Comparison of ENCODE assay signal across 10 cellular contexts in genomic region chr15:51735611-51736010, GRCh38.
A peak's percentile ranks its signal among the peaks of the same experiment; 100 is the strongest.
DNase-seq lines count a peak whose midpoint lies in the region; ATAC-seq and TF ChIP-seq lines count a peak whose summit lies in the region.
"Had no signal": no experiment of that assay in that cellular context is flagged by ENCODE, and none has a peak within 500 bp of the region (broad histone marks: within the 10 kb centered on the region; RNA-seq: fewer than 3 reads in every experiment).

No MANE protein-coding gene starts in this region.

- H3K4me1 ChIP-seq in duodenal mucosa (ENCODE audit: control insufficient read depth in 1 of 2, insufficient read depth in 2 of 2, low read length in 2 of 2) (peaks cover 44 to 56% of the 10 kb centered on the region in 2 donors), tibial artery (peaks cover 0 to 42% (median 28%) of the 10 kb centered on the region in 4 donors)

- intact Hi-C loops in tibial artery (cut with DNase I; ENCODE audit: low total_unique reads), result no loop called here

- ATAC-seq in GM21825 (IDR thresholded peaks at IDR 0.05; ENCODE audit: unreplicated experiment), result no peak
- ATAC-seq in GM18858 (IDR thresholded peaks at IDR 0.05; ENCODE audit: unreplicated experiment), result no peak

- TF ChIP-seq CTCF in tibial artery (IDR thresholded peaks at IDR 0.05), result no peak

- H3K27ac ChIP-seq in duodenal mucosa (ENCODE audit: low read depth, low read length) (no peak overlapping the region), tibial artery (peak overlapping the region; percentile 75 to 83)

- H3K4me3 ChIP-seq in duodenal mucosa (ENCODE audit: low read depth in 1 of 2, low read length in 2 of 2) (peak overlapping the region; percentile 80 to 82), tibial artery (no peak overlapping the region)

- H3K36me3 ChIP-seq in duodenal mucosa (ENCODE audit: control insufficient read depth in 1 of 2, insufficient read depth in 2 of 2, low read length in 2 of 2) (no peaks in the 10 kb centered on the region), tibial artery (no peaks in the 10 kb centered on the region)
- H3K36me3 ChIP-seq: ovary had no signal

- peak; percentile 39 for DNase-seq in activated naive CD4-positive, alpha-beta T cell treated with Interleukin-2 at 50 U/mL for 16 hours
- DNase-seq in activated naive CD4-positive, alpha-beta T cell (lab: John Stamatoyannopoulos, UW), result no peak
- DNase-seq in T-helper 9 cell, result peak; percentile 6
- no peak for DNase-seq in tibial artery
- no peak for DNase-seq in NCI-H526 (lab: John Stamatoyannopoulos, UW)
- DNase-seq: NCI-H146, ovary had no signal

- H3K9me3 ChIP-seq in duodenal mucosa (ENCODE audit: control insufficient read depth in 1 of 2, low read length in 2 of 2), result no peaks in the 10 kb centered on the region
- no peaks in the 10 kb centered on the region for H3K9me3 ChIP-seq in tibial artery
- H3K9me3 ChIP-seq: ovary had no signal

- H3K27me3 ChIP-seq in duodenal mucosa (ENCODE audit: control insufficient read depth in 1 of 2, insufficient read depth in 2 of 2, low read length in 2 of 2), result no peaks in the 10 kb centered on the region
- no peaks in the 10 kb centered on the region for H3K27me3 ChIP-seq in tibial artery
- H3K27me3 ChIP-seq: ovary had no signal

- no peak overlapping the region for H3K9ac ChIP-seq in duodenal mucosa (ENCODE audit: low read depth in 1 of 2, low read length in 2 of 2)

Comparison
In these comparisons a context has a peak if more than half of its experiments do, and no peak if none do; other contexts are left out.
1. DNase-seq: peak in activated naive CD4-positive, alpha-beta T cell treated with Interleukin-2 at 50 U/mL for 16 hours (single experiment) and T-helper 9 cell (single experiment); none in activated naive CD4-positive, alpha-beta T cell (0 of 4), tibial artery (0 of 2) and NCI-H526 (0 of 2).
2. H3K4me3 ChIP-seq: peak in duodenal mucosa (2 of 2); none in tibial artery (0 of 2).